In the genomic region with DNA sequence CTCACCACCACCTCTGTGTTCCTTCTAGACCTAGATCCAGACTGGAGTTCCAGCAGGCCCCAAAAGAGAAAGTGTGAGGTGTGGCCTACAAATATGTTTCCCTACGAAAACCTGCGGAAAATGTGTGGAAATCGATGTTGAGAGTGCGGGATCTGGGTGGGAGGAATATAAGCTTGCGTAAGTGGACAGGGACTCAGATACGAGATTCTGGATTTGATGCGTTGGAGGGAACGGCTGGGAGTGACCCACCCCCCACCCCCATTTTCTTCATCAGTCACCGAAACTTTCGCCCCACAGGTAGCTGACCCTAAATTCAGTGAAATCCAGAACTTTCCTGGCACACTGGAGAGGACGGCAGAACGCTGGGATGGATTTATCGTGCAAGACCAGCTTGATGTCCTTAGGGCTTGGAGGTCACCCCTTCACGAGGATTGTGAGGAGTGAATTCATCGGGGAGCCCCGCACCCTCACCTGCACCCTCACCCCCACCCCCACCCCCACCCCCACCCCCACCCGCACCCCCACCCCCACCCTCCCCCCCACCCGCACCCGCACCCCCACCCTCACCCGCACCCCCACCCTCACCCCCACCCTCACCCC, we compare ENCODE assay signal across 11 cellular contexts. TPM values are rescaled to one million over a fixed set of nuclear protein-coding genes. Genes with fewer than 3 reads are reported as not detected.
DNase-seq lines count a peak whose midpoint lies in the region; ATAC-seq, FAIRE-seq and TF ChIP-seq lines count a peak whose summit lies in the region.
"Had no signal": no experiment of that assay in that cellular context is flagged by ENCODE, and none has a peak within 500 bp of the region (broad histone marks: within the 10 kb centered on the region; RNA-seq: fewer than 3 reads in every experiment).

No MANE protein-coding gene starts in this region.

- POLR2A ChIA-PET in Caco-2 (lab: Charles Lee) = no interaction called here
- POLR2A ChIA-PET in naive thymus-derived CD8-positive, alpha-beta T cell (lab: Charles Lee) = interaction anchor here (0.5 to 1.2 kb wide), 3 partner anchors 11 to 127 kb away, joined by 3 to 8 read pairs (median 3); no protein-coding TSS in a partner anchor

- H3K27me3 ChIP-seq in Caco-2 (replicated peaks; ENCODE audit: control insufficient read depth, insufficient read depth, low read length) (no peaks in the 10 kb centered on the region), HL-60 (ENCODE audit: insufficient read depth, poor library complexity, severe bottlenecking) (no peaks in the 10 kb centered on the region)
- H3K27me3 ChIP-seq: dorsolateral prefrontal cortex had no signal

- no peaks in the 10 kb centered on the region for H3K9me3 Mint-ChIP-seq in Caco-2 (ENCODE audit: unreplicated experiment)
- H3K9me3 Mint-ChIP-seq in naive thymus-derived CD8-positive, alpha-beta T cell = no peaks in the 10 kb centered on the region
- H3K9me3 Mint-ChIP-seq: activated naive CD4-positive, alpha-beta T cell treated with anti-CD3 and anti-CD28 coated beads, Interleukin-2, amount 10 ng/mL, durations not matched to agents 7 days and 5 days; IgD-negative memory B cell had no signal

- peaks cover 21% of the 10 kb centered on the region for H3K4me1 Mint-ChIP-seq in Caco-2 (ENCODE audit: low read depth, unreplicated experiment)
- H3K4me1 Mint-ChIP-seq in naive thymus-derived CD8-positive, alpha-beta T cell = peaks cover 13 to 37% (median 26%) of the 10 kb centered on the region in 4 donors

- intact Hi-C loops in Caco-2 (cut with micrococcal nuclease; ENCODE audit: unreplicated experiment) = no loop called here

- H3K27ac Mint-ChIP-seq in Caco-2 (ENCODE audit: unreplicated experiment) = peak overlapping the region; percentile 38
- peak overlapping the region in 4 of 10 donors; percentile 55 to 87 (median 56) for H3K27ac Mint-ChIP-seq in naive thymus-derived CD8-positive, alpha-beta T cell

- CTCF ChIA-PET in Caco-2 (lab: Charles Lee) = interaction anchor here (0.6 to 1.2 kb wide), 2 partner anchors 134 to 1122 kb away, joined by 3 to 4 read pairs; no protein-coding TSS in a partner anchor

- H3K36me3 ChIP-seq in Caco-2 (ENCODE audit: control insufficient read depth, insufficient read depth, low read length) = no peaks in the 10 kb centered on the region

- BruUV-seq in Caco-2 (replicated peaks; lab: Mats Ljungman, UMichigan) = no TSS peak

- no peak for FAIRE-seq in D721Med (lab: Jason Lieb, UNC)

- no peaks in the 10 kb centered on the region for H3K27me3 Mint-ChIP-seq in Caco-2 (ENCODE audit: insufficient read depth, unreplicated experiment)
- H3K27me3 Mint-ChIP-seq in naive thymus-derived CD8-positive, alpha-beta T cell = no peaks in the 10 kb centered on the region

- peaks cover 39% of the 10 kb centered on the region for H3K36me3 Mint-ChIP-seq in Caco-2 (ENCODE audit: insufficient read depth, unreplicated experiment)
- peaks cover 0 to 2% (median 0%) of the 10 kb centered on the region in 3 donors for H3K36me3 Mint-ChIP-seq in naive thymus-derived CD8-positive, alpha-beta T cell

- H3K27ac ChIP-seq in HL-60 (replicated peaks) = peak overlapping the region; percentile 56
- peak overlapping the region; percentile 71 for H3K27ac ChIP-seq in VCaP

- TF ChIP-seq CTCF in Caco-2 (IDR thresholded peaks at IDR 0.05; ENCODE audit: insufficient read depth in 1 of 2, low read depth in 1 of 2, low read length in 1 of 2, severe bottlenecking in 1 of 2, unreplicated experiment in 1 of 2) = no peak
- TF ChIP-seq CTCF in HL-60 (IDR thresholded peaks at IDR 0.05; ENCODE audit: insufficient read depth, low read length) = no peak
- no peak for TF ChIP-seq CTCF in VCaP (conservative IDR thresholded peaks at IDR 0.05)
- TF ChIP-seq CTCF in D721Med (IDR thresholded peaks at IDR 0.05; ENCODE audit: insufficient read depth, missing control alignments) = no peak

- peak overlapping the region; percentile 72 for H3K4me3 Mint-ChIP-seq in Caco-2 (ENCODE audit: unreplicated experiment)
- H3K4me3 Mint-ChIP-seq in naive thymus-derived CD8-positive, alpha-beta T cell = peak overlapping the region in 9 of 10 donors; percentile 26 to 81 (median 56)
- H3K4me3 Mint-ChIP-seq: activated naive CD4-positive, alpha-beta T cell treated with anti-CD3 and anti-CD28 coated beads, Interleukin-2, amount 10 ng/mL, durations not matched to agents 7 days and 5 days had no signal

- peaks cover 5% of the 10 kb centered on the region for H3K9me3 ChIP-seq in Caco-2

- ATAC-seq in naive thymus-derived CD8-positive, alpha-beta T cell = no peak
- no peak for ATAC-seq in GM21360 (IDR thresholded peaks at IDR 0.05; ENCODE audit: unreplicated experiment)

- H3K4me1 ChIP-seq in Caco-2 = peaks cover 9% of the 10 kb centered on the region

- no peak for DNase-seq in Caco-2
- no peak for DNase-seq in HL-60 (ENCODE audit: low read depth in 1 of 2, low spot score in 1 of 2)
- DNase-seq in naive thymus-derived CD8-positive, alpha-beta T cell = no peak
- DNase-seq in NCI-H510A treated with DMSO at 0.1 percent for 48 hours (lab: John Stamatoyannopoulos, UW) = no peak
- DNase-seq in inferior parietal cortex (ENCODE audit: extremely low spot score) = no peak
- no peak for DNase-seq in D721Med (ENCODE audit: insufficient read length, low spot score)
- DNase-seq: activated naive CD4-positive, alpha-beta T cell treated with anti-CD3 and anti-CD28 coated beads, Interleukin-2, amount 10 ng/mL, durations not matched to agents 7 days and 5 days had no signal

- no peak overlapping the region for H3K4me3 ChIP-seq in Caco-2 (ENCODE audit: low read depth, low read length)
- no peak overlapping the region for H3K4me3 ChIP-seq in HL-60 (replicated peaks; ENCODE audit: insufficient read depth, low read length)

RNA-seq across cellular contexts. Expression of a gene that starts 13.2 kb away (rescaled TPM):
- total RNA-seq in Caco-2 (2022) = 14.6 and 15.1 TPM in 2 replicates
- 10 to 100 TPM; 13.2 to 13.4 TPM for total RNA-seq in naive thymus-derived CD8-positive, alpha-beta T cell
- 1 to 10 TPM; 1.0 to 2.1 (median 1.5) TPM for polyA plus RNA-seq in naive thymus-derived CD8-positive, alpha-beta T cell

RNA-seq across cellular contexts. Expression of a gene that starts 51.5 kb away (rescaled TPM):
- total RNA-seq in Caco-2 (2022) = 120 and 122 TPM in 2 replicates
- 100 to 1,000 TPM; 125 to 132 TPM for total RNA-seq in naive thymus-derived CD8-positive, alpha-beta T cell
- 10 to 100 TPM; 26.8 to 45.8 (median 39.7) TPM for polyA plus RNA-seq in naive thymus-derived CD8-positive, alpha-beta T cell

RNA-seq across cellular contexts. Expression of a gene that starts 58.0 kb away (rescaled TPM):
- total RNA-seq in Caco-2 (2022) = 6.4 and 7.9 TPM in 2 replicates
- 1 to 10 TPM; 1.2 to 2.2 TPM for total RNA-seq in naive thymus-derived CD8-positive, alpha-beta T cell
- polyA plus RNA-seq in naive thymus-derived CD8-positive, alpha-beta T cell = under 1 TPM in 1 of 3 donors, not detected in 2; 0.15 TPM
